Comparison of ENCODE assay signal across 19 cellular contexts in the genomic region with DNA sequence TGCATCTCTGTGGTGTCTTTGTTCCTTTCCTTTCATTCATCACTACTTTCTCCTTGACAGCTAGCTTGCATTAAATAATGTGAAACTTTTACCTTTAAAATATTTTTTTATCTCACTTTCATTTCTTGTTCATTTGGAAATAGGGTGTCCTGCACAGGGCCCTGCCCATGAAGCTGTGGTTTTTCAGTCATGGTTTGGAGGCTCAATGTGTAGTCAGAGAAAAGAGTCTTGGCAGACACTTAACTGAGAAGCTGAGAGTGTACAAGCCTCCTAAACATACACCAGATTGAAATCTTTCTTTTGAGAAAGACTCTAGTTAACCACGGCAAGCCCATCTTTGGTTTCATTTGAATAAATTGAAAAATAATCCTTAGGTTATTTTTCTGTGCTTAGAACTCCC.
DNase-seq lines count a peak whose midpoint lies in the region; ATAC-seq and TF ChIP-seq lines count a peak whose summit lies in the region.
"Had no signal": no experiment of that assay in that cellular context is flagged by ENCODE, and none has a peak within 500 bp of the region (broad histone marks: within the 10 kb centered on the region; RNA-seq: fewer than 3 reads in every experiment).

No MANE protein-coding gene starts in this region.

- no peak overlapping the region for H3K4ac ChIP-seq in mesenchymal stem cell (ENCODE audit: low read depth in 1 of 2, low read length in 2 of 2)

- H3K18ac ChIP-seq in mesenchymal stem cell (ENCODE audit: low read depth in 1 of 2, low read length in 2 of 2): no peak overlapping the region

- H3K23ac ChIP-seq in mesenchymal stem cell (ENCODE audit: low read length in 2 of 2): no peak overlapping the region

- H3K4me3 ChIP-seq in astrocyte of the cerebellum (ENCODE audit: low read depth, low read length) (no peak overlapping the region), mesenchymal stem cell (ENCODE audit: insufficient read depth in 1 of 2, low read depth in 1 of 2, low read length in 2 of 2) (no peak overlapping the region)
- H3K4me3 ChIP-seq: GM12878, PC-9 had no signal

- H3K9me3 Mint-ChIP-seq in activated naive CD8-positive, alpha-beta T cell treated with anti-CD3 and anti-CD28 coated beads, Interleukin-2, amount 10 ng/mL, durations not matched to agents 7 days and 5 days: no peaks in the 10 kb centered on the region
- no peaks in the 10 kb centered on the region for H3K9me3 Mint-ChIP-seq in activated naive CD8-positive, alpha-beta T cell treated with anti-CD3 and anti-CD28 coated beads for 36 hours

- no peak for DNase-seq in activated naive CD8-positive, alpha-beta T cell treated with anti-CD3 and anti-CD28 coated beads, Interleukin-2, amount 10 ng/mL, durations not matched to agents 7 days and 5 days
- DNase-seq in activated naive CD8-positive, alpha-beta T cell treated with anti-CD3 and anti-CD28 coated beads for 36 hours: no peak
- DNase-seq in astrocyte of the cerebellum (ENCODE audit: low read depth) (peak; percentile 16), mesenchymal stem cell (no peak), NCI-H1092 treated with DMSO at 0.1 percent for 48 hours (lab: John Stamatoyannopoulos, UW) (no peak), mesenteric fat pad (ENCODE audit: low spot score) (no peak)
- no peak for DNase-seq in effector CD4-positive, alpha-beta T cell
- DNase-seq: COR-L47, HCEC 1CT, NCI-H146, NCI-H226, PC-9 had no signal

- no peak overlapping the region for H3K14ac ChIP-seq in mesenchymal stem cell (ENCODE audit: low read length in 2 of 2)

- no peak for TF ChIP-seq CTCF in astrocyte of the cerebellum (IDR thresholded peaks at IDR 0.05; ENCODE audit: low read depth, low read length, missing control alignments)

- no peaks in the 10 kb centered on the region for H3K36me3 Mint-ChIP-seq in activated naive CD8-positive, alpha-beta T cell treated with anti-CD3 and anti-CD28 coated beads, Interleukin-2, amount 10 ng/mL, durations not matched to agents 7 days and 5 days
- H3K36me3 Mint-ChIP-seq in activated naive CD8-positive, alpha-beta T cell treated with anti-CD3 and anti-CD28 coated beads for 36 hours: peaks cover 4% of the 10 kb centered on the region

- peak overlapping the region; percentile 50 for H3K9ac ChIP-seq in mesenchymal stem cell (ENCODE audit: low read length)

- no peak overlapping the region for H4K91ac ChIP-seq in mesenchymal stem cell (ENCODE audit: low read length)

- H3K4me2 ChIP-seq in mesenchymal stem cell (ENCODE audit: low read length, poor library complexity, severe bottlenecking): no peak overlapping the region
- H3K4me2 ChIP-seq: PC-9 had no signal

- H3K9me3 ChIP-seq in mesenchymal stem cell (ENCODE audit: control insufficient read depth, low read length): no peaks in the 10 kb centered on the region

- no peak overlapping the region for H2BK120ac ChIP-seq in mesenchymal stem cell (ENCODE audit: low read depth, low read length)

- no peak overlapping the region for H2BK12ac ChIP-seq in mesenchymal stem cell (ENCODE audit: low read length in 2 of 2)

- H4K8ac ChIP-seq in mesenchymal stem cell (ENCODE audit: low read length): no peak overlapping the region

- in situ Hi-C loops in astrocyte of the cerebellum (cut with HindIII; ENCODE audit: low sequenced_read_pairs): loop anchor here (5.0 kb wide), 1 partner anchor 94 kb away; no protein-coding TSS in a partner anchor

- H2BK15ac ChIP-seq in mesenchymal stem cell (ENCODE audit: low read depth, poor library complexity, severe bottlenecking): no peak overlapping the region

- H3K4me3 Mint-ChIP-seq in activated naive CD8-positive, alpha-beta T cell treated with anti-CD3 and anti-CD28 coated beads, Interleukin-2, amount 10 ng/mL, durations not matched to agents 7 days and 5 days: peak overlapping the region; percentile 20
- H3K4me3 Mint-ChIP-seq in activated naive CD8-positive, alpha-beta T cell treated with anti-CD3 and anti-CD28 coated beads for 36 hours: no peak overlapping the region

- no peak overlapping the region for H2AFZ ChIP-seq in mesenchymal stem cell (ENCODE audit: low read depth, low read length)
- H2AFZ ChIP-seq: PC-9 had no signal

- no peak overlapping the region for H2AK5ac ChIP-seq in mesenchymal stem cell (ENCODE audit: low read length, severe bottlenecking)

- no peaks in the 10 kb centered on the region for H3K27me3 ChIP-seq in mesenchymal stem cell (ENCODE audit: control insufficient read depth in 1 of 2, insufficient read depth in 1 of 2, low read length in 2 of 2)

- no peak overlapping the region for H3K27ac ChIP-seq in mesenchymal stem cell (ENCODE audit: low read length, poor library complexity, severe bottlenecking)
- H3K27ac ChIP-seq: 22Rv1, C4-2B, PC-9 had no signal

- H3K27ac Mint-ChIP-seq in activated naive CD8-positive, alpha-beta T cell treated with anti-CD3 and anti-CD28 coated beads, Interleukin-2, amount 10 ng/mL, durations not matched to agents 7 days and 5 days: no peak overlapping the region
- H3K27ac Mint-ChIP-seq in activated naive CD8-positive, alpha-beta T cell treated with anti-CD3 and anti-CD28 coated beads for 36 hours: no peak overlapping the region
- H3K27ac Mint-ChIP-seq: IgD-negative memory B cell had no signal

- H3K4me1 ChIP-seq in mesenchymal stem cell (ENCODE audit: control insufficient read depth, insufficient read depth, low read depth, low read length): peaks cover 4% of the 10 kb centered on the region

- H2BK5ac ChIP-seq in mesenchymal stem cell (ENCODE audit: low read depth, low read length, poor library complexity, severe bottlenecking): no peak overlapping the region

- H3K79me1 ChIP-seq in mesenchymal stem cell (replicated peaks; ENCODE audit: low read length, poor library complexity, severe bottlenecking): peaks cover 13% of the 10 kb centered on the region

- WGBS in mesenchymal stem cell: no CpG with 5 or more reads among the region's 1 CpG

- POLR2A ChIA-PET in activated naive CD8-positive, alpha-beta T cell treated with anti-CD3 and anti-CD28 coated beads, Interleukin-2, amount 10 ng/mL, durations not matched to agents 7 days and 5 days (lab: Charles Lee): no interaction called here

- H3K27me3 Mint-ChIP-seq in activated naive CD8-positive, alpha-beta T cell treated with anti-CD3 and anti-CD28 coated beads, Interleukin-2, amount 10 ng/mL, durations not matched to agents 7 days and 5 days: no peaks in the 10 kb centered on the region
- no peaks in the 10 kb centered on the region for H3K27me3 Mint-ChIP-seq in activated naive CD8-positive, alpha-beta T cell treated with anti-CD3 and anti-CD28 coated beads for 36 hours
- H3K27me3 Mint-ChIP-seq: IgD-negative memory B cell had no signal

- no peak for ATAC-seq in activated naive CD8-positive, alpha-beta T cell treated with anti-CD3 and anti-CD28 coated beads, Interleukin-2, amount 10 ng/mL, durations not matched to agents 7 days and 5 days (ENCODE audit: low read depth)
- ATAC-seq in GM21717 (IDR thresholded peaks at IDR 0.05; ENCODE audit: unreplicated experiment): no peak
- ATAC-seq: GM12878, Right ventricle myocardium inferior, SK-N-SH treated with all-trans-retinoic acid at 6 μM for 48 hours had no signal

- peaks cover 4% of the 10 kb centered on the region for H3K4me1 Mint-ChIP-seq in activated naive CD8-positive, alpha-beta T cell treated with anti-CD3 and anti-CD28 coated beads, Interleukin-2, amount 10 ng/mL, durations not matched to agents 7 days and 5 days
- peaks cover 5% of the 10 kb centered on the region for H3K4me1 Mint-ChIP-seq in activated naive CD8-positive, alpha-beta T cell treated with anti-CD3 and anti-CD28 coated beads for 36 hours

- peaks cover 18 to 83% of the 10 kb centered on the region in 2 experiments for H3K36me3 ChIP-seq in mesenchymal stem cell (ENCODE audit: control insufficient read depth in 1 of 2, insufficient read depth in 2 of 2, low read depth in 1 of 2, low read length in 2 of 2)
